ENCODE assay signal across 18 cellular contexts in the genomic region with DNA sequence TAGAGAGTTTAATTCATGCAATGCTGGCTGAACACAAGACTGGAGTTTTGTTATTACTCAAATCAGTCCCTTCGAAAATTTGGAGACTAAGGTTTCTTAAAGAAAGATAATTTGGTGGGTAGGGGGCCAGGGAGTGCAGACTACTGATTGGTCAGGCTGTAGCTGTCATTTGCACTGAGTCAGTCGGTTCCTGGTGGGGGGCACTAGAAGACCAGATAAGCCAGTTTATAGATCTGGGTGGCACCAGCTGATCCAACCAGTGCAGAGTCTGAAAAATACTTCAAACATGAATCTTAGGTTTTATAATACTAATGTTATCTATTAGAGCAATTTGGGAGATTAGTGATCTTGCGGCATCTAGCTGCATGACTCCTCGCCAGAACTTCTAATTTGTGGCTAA.
"Had no signal": no experiment of that assay in that cellular context is flagged by ENCODE, and none has a peak within 500 bp of the region (broad histone marks: within the 10 kb centered on the region; RNA-seq: fewer than 3 reads in every experiment).

No MANE protein-coding gene starts in this region.

- H3K27ac ChIP-seq: foreskin keratinocyte, left ventricle myocardium inferior, lower lobe of right lung, skin epidermis, testis, transverse colon had no signal

- DNase-seq: dermis blood vessel endothelial cell; erythroblast; foreskin keratinocyte; immature natural killer cell; left ventricle myocardium inferior; lower lobe of right lung; natural killer cell; stimulated activated CD4-positive, alpha-beta T cell treated with anti-CD3 and anti-CD28 coated beads, Interleukin-2, amount 100 ng/mL, for 24 hours; stimulated activated CD4-positive, alpha-beta T cell treated with anti-CD3 and anti-CD28 coated beads, Interleukin-4, amount 100 ng/mL, for 4 hours; stimulated activated naive B cell treated with anti-CD40 and anti-IgM and Interleukin-4, amounts not matched to agents 10 μg/mL and 1 μg/mL and 100 μg/mL, for 72 hours; stimulated activated naive CD8-positive, alpha-beta T cell treated with anti-CD3 and anti-CD28 coated beads, Interleukin-15, amount 100 ng/mL, for 72 hours; testis; transverse colon had no signal

- ATAC-seq: foreskin keratinocyte; lower lobe of right lung; natural killer cell; sciatic nerve; stimulated activated naive B cell treated with anti-CD40 and anti-IgM and Interleukin-4, amounts not matched to agents 10 μg/mL and 1 μg/mL and 100 μg/mL, for 72 hours; stimulated activated naive CD8-positive, alpha-beta T cell treated with anti-CD3 and anti-CD28 coated beads, Interleukin-15, amount 100 ng/mL, for 72 hours had no signal

- H3K4me1 ChIP-seq: foreskin keratinocyte, left ventricle myocardium inferior, lower lobe of right lung, testis, transverse colon had no signal

- H3K27me3 Mint-ChIP-seq: memory B cell; stimulated activated naive B cell treated with anti-CD40 and anti-IgM and Interleukin-4, amounts not matched to agents 10 μg/mL and 1 μg/mL and 100 μg/mL, for 72 hours; stimulated activated naive CD8-positive, alpha-beta T cell treated with anti-CD3 and anti-CD28 coated beads, Interleukin-15, amount 100 ng/mL, for 72 hours had no signal

- H3K4me3 ChIP-seq: left ventricle myocardium inferior, lower lobe of right lung, skin epidermis, testis, transverse colon had no signal

- H3K4me1 Mint-ChIP-seq: immature natural killer cell; memory B cell; mesothelial cell of epicardium; natural killer cell; neural crest cell; stimulated activated naive B cell treated with anti-CD40 and anti-IgM and Interleukin-4, amounts not matched to agents 10 μg/mL and 1 μg/mL and 100 μg/mL, for 72 hours; stimulated activated naive CD8-positive, alpha-beta T cell treated with anti-CD3 and anti-CD28 coated beads, Interleukin-15, amount 100 ng/mL, for 72 hours had no signal

- H3K36me3 Mint-ChIP-seq: immature natural killer cell; memory B cell; mesothelial cell of epicardium; natural killer cell; stimulated activated naive B cell treated with anti-CD40 and anti-IgM and Interleukin-4, amounts not matched to agents 10 μg/mL and 1 μg/mL and 100 μg/mL, for 72 hours had no signal

- H3K27ac Mint-ChIP-seq: immature natural killer cell; memory B cell; mesothelial cell of epicardium; natural killer cell; stimulated activated naive B cell treated with anti-CD40 and anti-IgM and Interleukin-4, amounts not matched to agents 10 μg/mL and 1 μg/mL and 100 μg/mL, for 72 hours; stimulated activated naive CD8-positive, alpha-beta T cell treated with anti-CD3 and anti-CD28 coated beads, Interleukin-15, amount 100 ng/mL, for 72 hours had no signal

- H3K36me3 ChIP-seq: left ventricle myocardium inferior, lower lobe of right lung, transverse colon had no signal

- H3K27me3 ChIP-seq: foreskin keratinocyte, testis, transverse colon had no signal

- H3K9me3 Mint-ChIP-seq: memory B cell; stimulated activated naive B cell treated with anti-CD40 and anti-IgM and Interleukin-4, amounts not matched to agents 10 μg/mL and 1 μg/mL and 100 μg/mL, for 72 hours; stimulated activated naive CD8-positive, alpha-beta T cell treated with anti-CD3 and anti-CD28 coated beads, Interleukin-15, amount 100 ng/mL, for 72 hours had no signal

- H3K9me3 ChIP-seq: lower lobe of right lung, testis, transverse colon had no signal

- H3K4me3 Mint-ChIP-seq: immature natural killer cell; memory B cell; mesothelial cell of epicardium; natural killer cell; neural crest cell; stimulated activated naive B cell treated with anti-CD40 and anti-IgM and Interleukin-4, amounts not matched to agents 10 μg/mL and 1 μg/mL and 100 μg/mL, for 72 hours; stimulated activated naive CD8-positive, alpha-beta T cell treated with anti-CD3 and anti-CD28 coated beads, Interleukin-15, amount 100 ng/mL, for 72 hours had no signal
